ENCODE assay signal across 20 cellular contexts in the genomic region with DNA sequence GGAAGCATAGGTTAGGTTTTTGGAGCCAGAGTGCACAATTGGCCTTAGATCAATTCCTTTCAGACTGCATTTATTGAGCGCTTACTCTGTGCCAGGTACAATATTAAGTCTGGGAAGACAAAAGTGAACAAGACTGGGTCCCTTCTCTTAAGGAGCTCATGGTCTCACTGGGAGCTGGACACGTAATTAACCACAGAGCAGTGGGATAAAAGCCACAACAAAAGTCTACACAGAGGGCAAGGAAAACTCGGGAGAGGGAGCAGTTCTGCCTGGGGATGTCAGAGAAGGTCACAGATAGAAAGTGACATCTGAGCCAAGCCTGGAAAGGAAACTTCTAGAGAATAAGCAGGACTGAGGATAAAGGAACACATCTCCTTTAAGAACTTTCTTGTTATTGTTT. TPM values are rescaled to one million over a fixed set of nuclear protein-coding genes. Genes with fewer than 3 reads are reported as not detected.
DNase-seq lines count a peak whose midpoint lies in the region; ATAC-seq and TF ChIP-seq lines count a peak whose summit lies in the region.
"Had no signal": no experiment of that assay in that cellular context is flagged by ENCODE, and none has a peak within 500 bp of the region (broad histone marks: within the 10 kb centered on the region; RNA-seq: fewer than 3 reads in every experiment).

No MANE protein-coding gene starts in this region.

- peaks cover 15% of the 10 kb centered on the region for H3K4me1 ChIP-seq in right cardiac atrium (ENCODE audit: control insufficient read depth, insufficient read depth, low read length)
- peaks cover 45% of the 10 kb centered on the region for H3K4me1 ChIP-seq in left ventricle myocardium inferior
- peaks cover 5 to 56% (median 41%) of the 10 kb centered on the region in 5 donors for H3K4me1 ChIP-seq in subcutaneous abdominal adipose tissue (ENCODE audit: control insufficient read depth in 5 of 5, insufficient read depth in 5 of 5, low read length in 5 of 5)
- H3K4me1 ChIP-seq: BE2C, HAP-1 had no signal

- H3K36me3 ChIP-seq in left ventricle myocardium inferior, result no peaks in the 10 kb centered on the region
- no peaks in the 10 kb centered on the region for H3K36me3 ChIP-seq in subcutaneous abdominal adipose tissue (ENCODE audit: control insufficient read depth in 5 of 5, insufficient read depth in 5 of 5, low read length in 5 of 5)
- H3K36me3 ChIP-seq: BE2C; BLaER1 treated with 17β-estradiol and CSF1 and Interleukin-3, amounts not matched to agents 10 nM and 100 nM; HAP-1 had no signal

- no peak overlapping the region for H3K4me3 ChIP-seq in right cardiac atrium (ENCODE audit: low read length)
- H3K4me3 ChIP-seq in left ventricle myocardium inferior, result no peak overlapping the region
- H3K4me3 ChIP-seq in subcutaneous abdominal adipose tissue (ENCODE audit: low read depth in 1 of 5, low read length in 5 of 5), result no peak overlapping the region
- H3K4me3 ChIP-seq: BLaER1 treated with 17β-estradiol and CSF1 and Interleukin-3, amounts not matched to agents 10 nM and 100 nM; HAP-1 had no signal

- H3K27ac ChIP-seq in right cardiac atrium (ENCODE audit: low read length) (peak overlapping the region; percentile 49), left ventricle myocardium inferior (replicated peaks) (no peak overlapping the region), subcutaneous abdominal adipose tissue (ENCODE audit: low read depth, low read length) (peak overlapping the region; percentile 68)
- H3K27ac ChIP-seq: 22Rv1; BLaER1 treated with 17β-estradiol and CSF1 and Interleukin-3, amounts not matched to agents 10 nM and 100 nM had no signal

- no peak for ATAC-seq in right cardiac atrium
- no peak for ATAC-seq in HG02678 (IDR thresholded peaks at IDR 0.05; ENCODE audit: unreplicated experiment)

- WGBS in right cardiac atrium, result 55% methylated on average over 3 of the region's 3 CpGs

- DNase-seq in right cardiac atrium (no peak), left ventricle myocardium inferior (no peak), myocyte (ENCODE audit: low read depth) (peak; percentile 46), G401 (ENCODE audit: low spot score) (no peak)
- DNase-seq: ACHN; AML-193; BE2C; CD4-positive, alpha-beta T cell; CD8-positive, alpha-beta memory T cell; DMS 273 treated with DMSO at 0.1 percent for 48 hours; DMS79; EL; GF-D8; GOT3; HFFc6 had no signal

- H3K27me3 ChIP-seq in right cardiac atrium (ENCODE audit: control insufficient read depth, insufficient read depth) (no peaks in the 10 kb centered on the region), left ventricle myocardium inferior (ENCODE audit: low read depth) (no peaks in the 10 kb centered on the region), subcutaneous abdominal adipose tissue (ENCODE audit: control insufficient read depth in 5 of 5, insufficient read depth in 4 of 5, low read length in 5 of 5) (no peaks in the 10 kb centered on the region)
- H3K27me3 ChIP-seq: BE2C; BLaER1 treated with 17β-estradiol and CSF1 and Interleukin-3, amounts not matched to agents 10 nM and 100 nM had no signal

- intact Hi-C loops in right cardiac atrium (cut with DNase I) (no loop called here), left ventricle myocardium inferior (cut with micrococcal nuclease) (no loop called here)

- no peak overlapping the region for H3K9ac ChIP-seq in subcutaneous abdominal adipose tissue (ENCODE audit: low read length in 5 of 5)
- H3K9ac ChIP-seq: BLaER1 treated with 17β-estradiol and CSF1 and Interleukin-3, amounts not matched to agents 10 nM and 100 nM had no signal

- TF ChIP-seq CTCF in left ventricle myocardium inferior (IDR thresholded peaks at IDR 0.05; ENCODE audit: borderline replicate concordance), result no peak

- H3K9me3 ChIP-seq in right cardiac atrium (ENCODE audit: control insufficient read depth, low read length) (no peaks in the 10 kb centered on the region), left ventricle myocardium inferior (replicated peaks) (no peaks in the 10 kb centered on the region), subcutaneous abdominal adipose tissue (ENCODE audit: control insufficient read depth in 5 of 5, low read length in 5 of 5) (no peaks in the 10 kb centered on the region)
- H3K9me3 ChIP-seq: BE2C; BLaER1 treated with 17β-estradiol and CSF1 and Interleukin-3, amounts not matched to agents 10 nM and 100 nM; HAP-1 had no signal

- in situ Hi-C loops in G401 (cut with HindIII; ENCODE audit: low sequenced_read_pairs), result no loop called here

RNA-seq across cellular contexts. Expression of gene PDE8B, which starts 40.3 kb away (rescaled TPM):
- total RNA-seq in right cardiac atrium (10 to 100 TPM; 35.8 to 71.2 (median 46.5) TPM), left ventricle myocardium inferior (5.9 TPM), myocyte (not detected in 2 replicates)
- polyA plus RNA-seq in right cardiac atrium, result 15.1 TPM
- polyA plus RNA-seq in myocyte (2012), result 0.55 TPM
- total RNA-seq in G401 (2014; rRNA removed; shearing (Covaris generic)), result 0.68 and 5.6 TPM in 2 replicates
- total RNA-seq: CD8-positive, alpha-beta memory T cell had no signal
